4 cellular contexts compared by ENCODE assay signal in genomic region chrX:101964923-101965539, GRCh38. TPM values are rescaled to one million over a fixed set of nuclear protein-coding genes. Genes with fewer than 3 reads are reported as not detected.
"Had no signal": no experiment of that assay in that cellular context is flagged by ENCODE, and none has a peak within 500 bp of the region (broad histone marks: within the 10 kb centered on the region; RNA-seq: fewer than 3 reads in every experiment).

No MANE protein-coding gene starts in this region.

RNA-seq across cellular contexts. Expression of gene ZMAT1, which starts 33.2 kb away (rescaled TPM):
- total RNA-seq: MCF 10A, OCI-LY7, PC-9, RPMI7951 had no signal
